ENCODE assay signal across 7 cellular contexts in the genomic region with DNA sequence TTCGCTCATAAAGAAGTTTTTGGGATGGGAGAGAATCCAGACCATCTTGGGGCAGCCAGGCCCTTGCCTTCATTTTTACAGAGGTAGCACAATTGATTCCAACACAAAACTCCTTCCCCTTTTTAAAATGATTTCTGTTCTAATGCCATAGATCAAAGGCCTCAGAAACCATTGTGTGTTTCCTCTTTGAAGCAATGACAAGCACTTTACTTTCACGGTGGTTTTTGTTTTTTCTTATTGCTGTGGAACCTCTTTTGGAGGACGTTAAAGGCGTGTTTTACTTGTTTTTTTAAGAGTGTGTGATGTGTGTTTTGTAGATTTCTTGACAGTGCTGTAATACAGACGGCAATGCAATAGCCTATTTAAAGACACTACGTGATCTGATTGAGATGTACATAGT.
DNase-seq lines count a peak whose midpoint lies in the region; ATAC-seq and TF ChIP-seq lines count a peak whose summit lies in the region.
"Not testable (repeated sequence)": the region's sequence is repeated elsewhere in the genome, so short reads cannot be mapped to it uniquely, and the experiment has no call there.

No MANE protein-coding gene starts in this region.

- H3K9me3 Mint-ChIP-seq in CD14-positive monocyte; Caco-2 (ENCODE audit: unreplicated experiment); T-helper 2 cell treated with Interferon-gamma antibody and Interleukin-4, amounts not matched to agents 5 μg/mL and 100 μg/mL, for 36 hours; activated CD8-positive, alpha-beta T cell treated with anti-CD3 and anti-CD28 coated beads, Interleukin-2, amount 10 ng/mL, durations not matched to agents 7 days and 5 days (ENCODE audit: insufficient read depth); activated naive CD8-positive, alpha-beta T cell treated with anti-CD3 and anti-CD28 coated beads for 36 hours; effector memory CD8-positive, alpha-beta T cell; naive thymus-derived CD8-positive, alpha-beta T cell: not testable (repeated sequence)

- ATAC-seq in activated CD8-positive, alpha-beta T cell treated with anti-CD3 and anti-CD28 coated beads, Interleukin-2, amount 10 ng/mL, durations not matched to agents 7 days and 5 days, result peak; percentile 32
- ATAC-seq in effector memory CD8-positive, alpha-beta T cell (replicated peaks), result peak; percentile 43
- ATAC-seq in naive thymus-derived CD8-positive, alpha-beta T cell, result peak; percentile 69 to 70

- POLR2A ChIA-PET in Caco-2 (lab: Charles Lee); activated CD8-positive, alpha-beta T cell treated with anti-CD3 and anti-CD28 coated beads, Interleukin-2, amount 10 ng/mL, durations not matched to agents 7 days and 5 days (lab: Charles Lee); naive thymus-derived CD8-positive, alpha-beta T cell (lab: Charles Lee): not testable (repeated sequence)

- H3K27me3 Mint-ChIP-seq in CD14-positive monocyte (ENCODE audit: low read depth in 3 of 3); Caco-2 (ENCODE audit: insufficient read depth, unreplicated experiment); T-helper 2 cell treated with Interferon-gamma antibody and Interleukin-4, amounts not matched to agents 5 μg/mL and 100 μg/mL, for 36 hours (ENCODE audit: low read depth); activated CD8-positive, alpha-beta T cell treated with anti-CD3 and anti-CD28 coated beads, Interleukin-2, amount 10 ng/mL, durations not matched to agents 7 days and 5 days (ENCODE audit: low read depth); activated naive CD8-positive, alpha-beta T cell treated with anti-CD3 and anti-CD28 coated beads for 36 hours; effector memory CD8-positive, alpha-beta T cell; naive thymus-derived CD8-positive, alpha-beta T cell: not testable (repeated sequence)

- BruUV-seq in Caco-2 (replicated peaks; lab: Mats Ljungman, UMichigan), result TSS peak; percentile 68

- intact Hi-C loops in CD14-positive monocyte (cut with micrococcal nuclease); Caco-2 (cut with micrococcal nuclease; ENCODE audit: unreplicated experiment): not testable (repeated sequence)

- H3K4me3 Mint-ChIP-seq in CD14-positive monocyte; Caco-2 (ENCODE audit: unreplicated experiment); T-helper 2 cell treated with Interferon-gamma antibody and Interleukin-4, amounts not matched to agents 5 μg/mL and 100 μg/mL, for 36 hours; activated CD8-positive, alpha-beta T cell treated with anti-CD3 and anti-CD28 coated beads, Interleukin-2, amount 10 ng/mL, durations not matched to agents 7 days and 5 days; activated naive CD8-positive, alpha-beta T cell treated with anti-CD3 and anti-CD28 coated beads for 36 hours; effector memory CD8-positive, alpha-beta T cell: not testable (repeated sequence)
- H3K4me3 Mint-ChIP-seq in naive thymus-derived CD8-positive, alpha-beta T cell, result peak overlapping the region in 8 of 10 donors; percentile 28 to 76 (median 68)

- peak overlapping the region in 5 of 7 donors; percentile 14 to 85 (median 67) for H3K27ac Mint-ChIP-seq in CD14-positive monocyte
- not testable (repeated sequence) for H3K27ac Mint-ChIP-seq in Caco-2 (ENCODE audit: unreplicated experiment); effector memory CD8-positive, alpha-beta T cell
- H3K27ac Mint-ChIP-seq in T-helper 2 cell treated with Interferon-gamma antibody and Interleukin-4, amounts not matched to agents 5 μg/mL and 100 μg/mL, for 36 hours, result peak overlapping the region; percentile 64
- peak overlapping the region; percentile 60 for H3K27ac Mint-ChIP-seq in activated CD8-positive, alpha-beta T cell treated with anti-CD3 and anti-CD28 coated beads, Interleukin-2, amount 10 ng/mL, durations not matched to agents 7 days and 5 days
- H3K27ac Mint-ChIP-seq in activated naive CD8-positive, alpha-beta T cell treated with anti-CD3 and anti-CD28 coated beads for 36 hours, result peak overlapping the region; percentile 34
- H3K27ac Mint-ChIP-seq in naive thymus-derived CD8-positive, alpha-beta T cell, result peak overlapping the region; percentile 46 to 98 (median 92)

- not testable (repeated sequence) for H3K4me1 ChIP-seq in Caco-2

- not testable (repeated sequence) for H3K36me3 ChIP-seq in Caco-2 (ENCODE audit: control insufficient read depth, insufficient read depth, low read length)

- CTCF ChIA-PET in Caco-2 (lab: Charles Lee); activated CD8-positive, alpha-beta T cell treated with anti-CD3 and anti-CD28 coated beads, Interleukin-2, amount 10 ng/mL, durations not matched to agents 7 days and 5 days (lab: Charles Lee): not testable (repeated sequence)

- H3K27me3 ChIP-seq in Caco-2 (replicated peaks; ENCODE audit: control insufficient read depth, insufficient read depth, low read length), result not testable (repeated sequence)

- not testable (repeated sequence) for DNase-seq in CD14-positive monocyte (ENCODE audit: low spot score); Caco-2; T-helper 2 cell treated with Interferon-gamma antibody and Interleukin-4, amounts not matched to agents 5 μg/mL and 100 μg/mL, for 36 hours (ENCODE audit: low spot score); activated CD8-positive, alpha-beta T cell treated with anti-CD3 and anti-CD28 coated beads, Interleukin-2, amount 10 ng/mL, durations not matched to agents 7 days and 5 days; activated naive CD8-positive, alpha-beta T cell treated with anti-CD3 and anti-CD28 coated beads for 36 hours; effector memory CD8-positive, alpha-beta T cell
- DNase-seq in naive thymus-derived CD8-positive, alpha-beta T cell, result peak in 4 of 10 donors; percentile 21 to 71 (median 54)

- H3K9me3 ChIP-seq in Caco-2, result not testable (repeated sequence)

- not testable (repeated sequence) for H3K36me3 Mint-ChIP-seq in CD14-positive monocyte; Caco-2 (ENCODE audit: insufficient read depth, unreplicated experiment); T-helper 2 cell treated with Interferon-gamma antibody and Interleukin-4, amounts not matched to agents 5 μg/mL and 100 μg/mL, for 36 hours (ENCODE audit: low read depth); activated CD8-positive, alpha-beta T cell treated with anti-CD3 and anti-CD28 coated beads, Interleukin-2, amount 10 ng/mL, durations not matched to agents 7 days and 5 days (ENCODE audit: low read depth); activated naive CD8-positive, alpha-beta T cell treated with anti-CD3 and anti-CD28 coated beads for 36 hours; effector memory CD8-positive, alpha-beta T cell (ENCODE audit: insufficient read depth); naive thymus-derived CD8-positive, alpha-beta T cell

- H3K4me3 ChIP-seq in Caco-2 (ENCODE audit: low read depth, low read length), result not testable (repeated sequence)

- TF ChIP-seq CTCF in CD14-positive monocyte (IDR thresholded peaks at IDR 0.05); Caco-2 (IDR thresholded peaks at IDR 0.05; ENCODE audit: insufficient read depth in 1 of 2, low read depth in 1 of 2, low read length in 1 of 2, severe bottlenecking in 1 of 2, unreplicated experiment in 1 of 2): not testable (repeated sequence)

- not testable (repeated sequence) for H3K4me1 Mint-ChIP-seq in CD14-positive monocyte; Caco-2 (ENCODE audit: low read depth, unreplicated experiment); T-helper 2 cell treated with Interferon-gamma antibody and Interleukin-4, amounts not matched to agents 5 μg/mL and 100 μg/mL, for 36 hours (ENCODE audit: low read depth); activated CD8-positive, alpha-beta T cell treated with anti-CD3 and anti-CD28 coated beads, Interleukin-2, amount 10 ng/mL, durations not matched to agents 7 days and 5 days (ENCODE audit: low read depth); activated naive CD8-positive, alpha-beta T cell treated with anti-CD3 and anti-CD28 coated beads for 36 hours; effector memory CD8-positive, alpha-beta T cell (ENCODE audit: low read depth in 2 of 2); naive thymus-derived CD8-positive, alpha-beta T cell
